Comparison of ENCODE assay signal across 21 cellular contexts in the genomic region with DNA sequence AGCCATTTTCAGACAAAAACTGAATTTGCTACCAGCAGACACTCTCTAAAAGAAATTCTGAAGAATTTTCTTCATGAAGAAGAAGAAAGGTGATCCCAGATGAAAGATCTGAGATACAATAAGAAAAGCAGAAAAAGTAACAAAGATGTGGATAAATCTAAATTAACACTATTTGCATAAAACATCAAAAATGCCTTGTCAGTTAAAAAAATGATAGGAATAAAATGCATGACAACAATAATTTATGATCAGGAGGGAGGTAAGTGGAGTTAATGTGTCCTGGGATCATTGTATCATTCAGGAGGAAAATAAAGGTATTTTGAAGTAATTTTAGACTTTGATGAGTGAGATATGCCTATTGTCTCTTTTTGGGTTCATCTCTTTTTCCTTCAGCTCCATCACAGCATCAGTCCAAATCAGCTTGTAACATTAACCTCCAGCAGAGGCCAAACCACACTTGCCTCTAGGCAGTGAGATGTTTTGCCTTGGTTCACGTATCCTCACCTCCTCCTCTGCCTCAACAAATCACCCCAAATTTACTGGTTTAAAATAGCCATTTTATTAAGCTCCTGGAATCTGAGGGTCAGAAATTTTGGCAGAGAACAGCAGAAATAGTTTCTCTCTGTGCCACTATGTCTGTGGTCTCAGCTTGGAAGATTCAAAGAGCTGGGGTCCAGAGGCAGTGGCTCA.
A peak's percentile ranks its signal among the peaks of the same experiment; 100 is the strongest.
DNase-seq lines count a peak whose midpoint lies in the region; ATAC-seq and TF ChIP-seq lines count a peak whose summit lies in the region.
"Had no signal": no experiment of that assay in that cellular context is flagged by ENCODE, and none has a peak within 500 bp of the region (broad histone marks: within the 10 kb centered on the region; RNA-seq: fewer than 3 reads in every experiment).

No MANE protein-coding gene starts in this region.

- H3K4me3 Mint-ChIP-seq in stimulated activated naive CD8-positive, alpha-beta T cell treated with anti-CD3 and anti-CD28 coated beads, Interleukin-15, Interleukin-2, amounts not matched to agents 100 ng/mL and 50 ng/mL, for 24 hours = no peak overlapping the region
- H3K4me3 Mint-ChIP-seq in stimulated activated naive CD8-positive, alpha-beta T cell treated with anti-CD3 and anti-CD28 coated beads, Interleukin-15, amount 100 ng/mL, for 72 hours = no peak overlapping the region
- no peak overlapping the region for H3K4me3 Mint-ChIP-seq in central memory CD8-positive, alpha-beta T cell
- no peak overlapping the region for H3K4me3 Mint-ChIP-seq in activated CD8-positive, alpha-beta memory T cell treated with anti-CD3 and anti-CD28 coated beads, Interleukin-2, amount 10 ng/mL, durations not matched to agents 7 days and 5 days
- no peak overlapping the region for H3K4me3 Mint-ChIP-seq in WTC11
- H3K4me3 Mint-ChIP-seq: CD4-positive, alpha-beta T cell had no signal

- peaks cover 17% of the 10 kb centered on the region for H3K36me3 Mint-ChIP-seq in stimulated activated naive CD8-positive, alpha-beta T cell treated with anti-CD3 and anti-CD28 coated beads, Interleukin-15, Interleukin-2, amounts not matched to agents 100 ng/mL and 50 ng/mL, for 24 hours (ENCODE audit: low read depth)
- H3K36me3 Mint-ChIP-seq in central memory CD8-positive, alpha-beta T cell (ENCODE audit: insufficient read depth) = no peaks in the 10 kb centered on the region
- peaks cover 23% of the 10 kb centered on the region for H3K36me3 Mint-ChIP-seq in activated CD8-positive, alpha-beta memory T cell treated with anti-CD3 and anti-CD28 coated beads, Interleukin-2, amount 10 ng/mL, durations not matched to agents 7 days and 5 days
- H3K36me3 Mint-ChIP-seq in WTC11 = no peaks in the 10 kb centered on the region

- H3K27ac Mint-ChIP-seq in stimulated activated naive CD8-positive, alpha-beta T cell treated with anti-CD3 and anti-CD28 coated beads, Interleukin-15, Interleukin-2, amounts not matched to agents 100 ng/mL and 50 ng/mL, for 24 hours = peak overlapping the region; percentile 8
- peak overlapping the region in 1 of 2 donors; percentile 49 for H3K27ac Mint-ChIP-seq in stimulated activated naive CD8-positive, alpha-beta T cell treated with anti-CD3 and anti-CD28 coated beads, Interleukin-15, amount 100 ng/mL, for 72 hours
- peak overlapping the region; percentile 68 for H3K27ac Mint-ChIP-seq in central memory CD8-positive, alpha-beta T cell (ENCODE audit: low read depth)
- H3K27ac Mint-ChIP-seq in activated CD8-positive, alpha-beta memory T cell treated with anti-CD3 and anti-CD28 coated beads, Interleukin-2, amount 10 ng/mL, durations not matched to agents 7 days and 5 days = no peak overlapping the region
- H3K27ac Mint-ChIP-seq in WTC11 = no peak overlapping the region
- H3K27ac Mint-ChIP-seq: CD4-positive, alpha-beta T cell had no signal

- no peak for TF ChIP-seq CTCF in WTC11 (IDR thresholded peaks at IDR 0.05)

- H3K4me1 Mint-ChIP-seq in stimulated activated naive CD8-positive, alpha-beta T cell treated with anti-CD3 and anti-CD28 coated beads, Interleukin-15, Interleukin-2, amounts not matched to agents 100 ng/mL and 50 ng/mL, for 24 hours (ENCODE audit: low read depth) = peaks cover 28% of the 10 kb centered on the region
- peaks cover 20% of the 10 kb centered on the region for H3K4me1 Mint-ChIP-seq in stimulated activated naive CD8-positive, alpha-beta T cell treated with anti-CD3 and anti-CD28 coated beads, Interleukin-15, amount 100 ng/mL, for 72 hours
- H3K4me1 Mint-ChIP-seq in central memory CD8-positive, alpha-beta T cell = peaks cover 29% of the 10 kb centered on the region
- H3K4me1 Mint-ChIP-seq in activated CD8-positive, alpha-beta memory T cell treated with anti-CD3 and anti-CD28 coated beads, Interleukin-2, amount 10 ng/mL, durations not matched to agents 7 days and 5 days = peaks cover 21% of the 10 kb centered on the region
- no peaks in the 10 kb centered on the region for H3K4me1 Mint-ChIP-seq in WTC11

- CTCF ChIA-PET in activated CD8-positive, alpha-beta memory T cell treated with anti-CD3 and anti-CD28 coated beads, Interleukin-2, amount 10 ng/mL, durations not matched to agents 7 days and 5 days (lab: Charles Lee) = interaction anchor here (0.7 to 1.5 kb wide), 4 partner anchors 13 to 178 kb away, joined by 3 to 4 read pairs (median 3); no protein-coding TSS in a partner anchor
- CTCF ChIA-PET in WTC11 (lab: Charles Lee) = no interaction called here

- H3K27me3 Mint-ChIP-seq in stimulated activated naive CD8-positive, alpha-beta T cell treated with anti-CD3 and anti-CD28 coated beads, Interleukin-15, Interleukin-2, amounts not matched to agents 100 ng/mL and 50 ng/mL, for 24 hours = no peaks in the 10 kb centered on the region
- no peaks in the 10 kb centered on the region for H3K27me3 Mint-ChIP-seq in stimulated activated naive CD8-positive, alpha-beta T cell treated with anti-CD3 and anti-CD28 coated beads, Interleukin-15, amount 100 ng/mL, for 72 hours
- no peaks in the 10 kb centered on the region for H3K27me3 Mint-ChIP-seq in central memory CD8-positive, alpha-beta T cell
- H3K27me3 Mint-ChIP-seq in activated CD8-positive, alpha-beta memory T cell treated with anti-CD3 and anti-CD28 coated beads, Interleukin-2, amount 10 ng/mL, durations not matched to agents 7 days and 5 days = no peaks in the 10 kb centered on the region
- no peaks in the 10 kb centered on the region for H3K27me3 Mint-ChIP-seq in WTC11 (ENCODE audit: low read depth)
- H3K27me3 Mint-ChIP-seq: CD4-positive, alpha-beta T cell had no signal

- DNase-seq in stimulated activated naive CD8-positive, alpha-beta T cell treated with anti-CD3 and anti-CD28 coated beads, Interleukin-15, amount 100 ng/mL, for 72 hours = no peak
- DNase-seq in M059J (ENCODE audit: low read depth) = peak; percentile 80
- no peak for DNase-seq in central memory CD8-positive, alpha-beta T cell (ENCODE audit: low spot score in 2 of 2)
- DNase-seq in activated CD8-positive, alpha-beta memory T cell treated with anti-CD3 and anti-CD28 coated beads, Interleukin-2, amount 10 ng/mL, durations not matched to agents 7 days and 5 days = no peak
- DNase-seq in WTC11 (ENCODE audit: low spot score) = no peak
- DNase-seq: Caco-2; CD4-positive, alpha-beta T cell; GF-D8; GM23248; H7; KBM-7; MG63; NCI-H2029; NCI-H446; NCI-H524 treated with DMSO at 0.1 percent for 48 hours; NCI-H82; SHP77 had no signal

- POLR2A ChIA-PET in WTC11 (lab: Charles Lee) = no interaction called here

- no peak for ATAC-seq in stimulated activated naive CD8-positive, alpha-beta T cell treated with anti-CD3 and anti-CD28 coated beads, Interleukin-15, amount 100 ng/mL, for 72 hours
- ATAC-seq in central memory CD8-positive, alpha-beta T cell (replicated peaks; ENCODE audit: extremely low read depth, poor library complexity, severe bottlenecking) = no peak
- no peak for ATAC-seq in HG03039 (IDR thresholded peaks at IDR 0.05; ENCODE audit: unreplicated experiment)
- no peak for ATAC-seq in activated CD8-positive, alpha-beta memory T cell treated with anti-CD3 and anti-CD28 coated beads, Interleukin-2, amount 10 ng/mL, durations not matched to agents 7 days and 5 days
- ATAC-seq in HG03439 (IDR thresholded peaks at IDR 0.05; ENCODE audit: unreplicated experiment) = no peak
- no peak for ATAC-seq in WTC11
- ATAC-seq: HepG2 had no signal

- peaks cover 11% of the 10 kb centered on the region for H3K9me3 Mint-ChIP-seq in stimulated activated naive CD8-positive, alpha-beta T cell treated with anti-CD3 and anti-CD28 coated beads, Interleukin-15, Interleukin-2, amounts not matched to agents 100 ng/mL and 50 ng/mL, for 24 hours
- H3K9me3 Mint-ChIP-seq in stimulated activated naive CD8-positive, alpha-beta T cell treated with anti-CD3 and anti-CD28 coated beads, Interleukin-15, amount 100 ng/mL, for 72 hours = peaks cover 8 to 10% of the 10 kb centered on the region in 2 donors
- peaks cover 4% of the 10 kb centered on the region for H3K9me3 Mint-ChIP-seq in central memory CD8-positive, alpha-beta T cell
- peaks cover 12% of the 10 kb centered on the region for H3K9me3 Mint-ChIP-seq in activated CD8-positive, alpha-beta memory T cell treated with anti-CD3 and anti-CD28 coated beads, Interleukin-2, amount 10 ng/mL, durations not matched to agents 7 days and 5 days (ENCODE audit: low read depth)
- no peaks in the 10 kb centered on the region for H3K9me3 Mint-ChIP-seq in WTC11

TF ChIP-seq in WTC11, 78 proteins besides CTCF, POLR2A, EP300 and RAD21 (continues in another document):
- TF ChIP-seq, protein P1, sequence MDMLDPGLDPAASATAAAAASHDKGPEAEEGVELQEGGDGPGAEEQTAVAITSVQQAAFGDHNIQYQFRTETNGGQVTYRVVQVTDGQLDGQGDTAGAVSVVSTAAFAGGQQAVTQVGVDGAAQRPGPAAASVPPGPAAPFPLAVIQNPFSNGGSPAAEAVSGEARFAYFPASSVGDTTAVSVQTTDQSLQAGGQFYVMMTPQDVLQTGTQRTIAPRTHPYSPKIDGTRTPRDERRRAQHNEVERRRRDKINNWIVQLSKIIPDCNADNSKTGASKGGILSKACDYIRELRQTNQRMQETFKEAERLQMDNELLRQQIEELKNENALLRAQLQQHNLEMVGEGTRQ (CRISPR knock-in tag; IDR thresholded peaks at IDR 0.05) = no peak
- no peak for TF ChIP-seq HMGA2 (CRISPR knock-in tag; IDR thresholded peaks at IDR 0.05)
- TF ChIP-seq, protein P2, sequence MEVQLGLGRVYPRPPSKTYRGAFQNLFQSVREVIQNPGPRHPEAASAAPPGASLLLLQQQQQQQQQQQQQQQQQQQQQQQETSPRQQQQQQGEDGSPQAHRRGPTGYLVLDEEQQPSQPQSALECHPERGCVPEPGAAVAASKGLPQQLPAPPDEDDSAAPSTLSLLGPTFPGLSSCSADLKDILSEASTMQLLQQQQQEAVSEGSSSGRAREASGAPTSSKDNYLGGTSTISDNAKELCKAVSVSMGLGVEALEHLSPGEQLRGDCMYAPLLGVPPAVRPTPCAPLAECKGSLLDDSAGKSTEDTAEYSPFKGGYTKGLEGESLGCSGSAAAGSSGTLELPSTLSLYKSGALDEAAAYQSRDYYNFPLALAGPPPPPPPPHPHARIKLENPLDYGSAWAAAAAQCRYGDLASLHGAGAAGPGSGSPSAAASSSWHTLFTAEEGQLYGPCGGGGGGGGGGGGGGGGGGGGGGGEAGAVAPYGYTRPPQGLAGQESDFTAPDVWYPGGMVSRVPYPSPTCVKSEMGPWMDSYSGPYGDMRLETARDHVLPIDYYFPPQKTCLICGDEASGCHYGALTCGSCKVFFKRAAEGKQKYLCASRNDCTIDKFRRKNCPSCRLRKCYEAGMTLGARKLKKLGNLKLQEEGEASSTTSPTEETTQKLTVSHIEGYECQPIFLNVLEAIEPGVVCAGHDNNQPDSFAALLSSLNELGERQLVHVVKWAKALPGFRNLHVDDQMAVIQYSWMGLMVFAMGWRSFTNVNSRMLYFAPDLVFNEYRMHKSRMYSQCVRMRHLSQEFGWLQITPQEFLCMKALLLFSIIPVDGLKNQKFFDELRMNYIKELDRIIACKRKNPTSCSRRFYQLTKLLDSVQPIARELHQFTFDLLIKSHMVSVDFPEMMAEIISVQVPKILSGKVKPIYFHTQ (CRISPR knock-in tag; IDR thresholded peaks at IDR 0.05) = no peak
- TF ChIP-seq TEAD1 (CRISPR knock-in tag; IDR thresholded peaks at IDR 0.05) = no peak

Comparison
In these comparisons a context has a peak if more than half of its experiments do, and no peak if none do; other contexts are left out.
1. H3K27ac Mint-ChIP-seq: peak in stimulated activated naive CD8-positive, alpha-beta T cell treated with anti-CD3 and anti-CD28 coated beads, Interleukin-15, Interleukin-2, amounts not matched to agents 100 ng/mL and 50 ng/mL, for 24 hours (single experiment) and central memory CD8-positive, alpha-beta T cell (single experiment); none in activated CD8-positive, alpha-beta memory T cell treated with anti-CD3 and anti-CD28 coated beads, Interleukin-2, amount 10 ng/mL, durations not matched to agents 7 days and 5 days (single experiment) and WTC11 (single experiment).